1 cellular context compared by ENCODE assay signal in the genomic region with DNA sequence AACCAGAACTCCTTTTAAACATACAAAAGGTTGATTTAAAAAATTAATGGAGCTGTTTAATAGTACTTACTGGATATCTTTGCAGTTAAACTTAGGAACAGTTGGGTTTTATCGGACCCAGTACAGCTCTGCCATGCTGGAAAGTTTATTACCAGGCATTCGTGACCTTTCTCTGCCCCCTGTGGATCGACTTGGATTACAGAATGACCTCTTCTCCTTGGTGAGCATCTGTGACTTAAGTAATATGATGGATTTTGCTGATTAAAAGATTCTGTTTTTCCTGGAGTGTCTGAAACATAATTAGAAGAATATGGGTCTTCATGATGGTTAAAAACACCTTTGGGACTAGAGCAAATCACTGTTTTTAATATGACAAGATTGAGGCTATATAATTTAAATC.
TF ChIP-seq lines count a peak whose summit lies in the region.

No MANE protein-coding gene starts in this region.

TF ChIP-seq in A549, 52 proteins besides CTCF, POLR2A, EP300 and RAD21 (continued from another document):
- TF ChIP-seq, protein P1, sequence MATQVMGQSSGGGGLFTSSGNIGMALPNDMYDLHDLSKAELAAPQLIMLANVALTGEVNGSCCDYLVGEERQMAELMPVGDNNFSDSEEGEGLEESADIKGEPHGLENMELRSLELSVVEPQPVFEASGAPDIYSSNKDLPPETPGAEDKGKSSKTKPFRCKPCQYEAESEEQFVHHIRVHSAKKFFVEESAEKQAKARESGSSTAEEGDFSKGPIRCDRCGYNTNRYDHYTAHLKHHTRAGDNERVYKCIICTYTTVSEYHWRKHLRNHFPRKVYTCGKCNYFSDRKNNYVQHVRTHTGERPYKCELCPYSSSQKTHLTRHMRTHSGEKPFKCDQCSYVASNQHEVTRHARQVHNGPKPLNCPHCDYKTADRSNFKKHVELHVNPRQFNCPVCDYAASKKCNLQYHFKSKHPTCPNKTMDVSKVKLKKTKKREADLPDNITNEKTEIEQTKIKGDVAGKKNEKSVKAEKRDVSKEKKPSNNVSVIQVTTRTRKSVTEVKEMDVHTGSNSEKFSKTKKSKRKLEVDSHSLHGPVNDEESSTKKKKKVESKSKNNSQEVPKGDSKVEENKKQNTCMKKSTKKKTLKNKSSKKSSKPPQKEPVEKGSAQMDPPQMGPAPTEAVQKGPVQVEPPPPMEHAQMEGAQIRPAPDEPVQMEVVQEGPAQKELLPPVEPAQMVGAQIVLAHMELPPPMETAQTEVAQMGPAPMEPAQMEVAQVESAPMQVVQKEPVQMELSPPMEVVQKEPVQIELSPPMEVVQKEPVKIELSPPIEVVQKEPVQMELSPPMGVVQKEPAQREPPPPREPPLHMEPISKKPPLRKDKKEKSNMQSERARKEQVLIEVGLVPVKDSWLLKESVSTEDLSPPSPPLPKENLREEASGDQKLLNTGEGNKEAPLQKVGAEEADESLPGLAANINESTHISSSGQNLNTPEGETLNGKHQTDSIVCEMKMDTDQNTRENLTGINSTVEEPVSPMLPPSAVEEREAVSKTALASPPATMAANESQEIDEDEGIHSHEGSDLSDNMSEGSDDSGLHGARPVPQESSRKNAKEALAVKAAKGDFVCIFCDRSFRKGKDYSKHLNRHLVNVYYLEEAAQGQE (IDR thresholded peaks at IDR 0.05): no peak
- TF ChIP-seq TFCP2L1 (CRISPR knock-in tag; IDR thresholded peaks at IDR 0.05) (no peak), NR3C1 (IDR thresholded peaks at IDR 0.05) (no peak), GATA3 (IDR thresholded peaks at IDR 0.05; ENCODE audit: borderline replicate concordance) (no peak), ZSCAN20 (CRISPR knock-in tag; IDR thresholded peaks at IDR 0.05) (no peak), CEBPB (IDR thresholded peaks at IDR 0.05) (no peak)
